ENCODE assay signal across 18 cellular contexts in genomic region chr17:57962441-57963148, GRCh38. TPM values are rescaled to one million over a fixed set of nuclear protein-coding genes. Genes with fewer than 3 reads are reported as not detected.
DNase-seq lines count a peak whose midpoint lies in the region; ATAC-seq, FAIRE-seq and TF ChIP-seq lines count a peak whose summit lies in the region.
"Had no signal": no experiment of that assay in that cellular context is flagged by ENCODE, and none has a peak within 500 bp of the region (broad histone marks: within the 10 kb centered on the region; RNA-seq: fewer than 3 reads in every experiment).

No MANE protein-coding gene starts in this region.

- 77% methylated on average over 7 of the region's 7 CpGs for WGBS in SK-N-SH (ENCODE audit: low lambda C conversion rate)
- 90% methylated on average over 7 of the region's 7 CpGs; no CpG with 5 or more reads in 1 of the 2 experiments for WGBS in H1 (ENCODE audit: extremely low coverage in 1 of 2, insufficient coverage in 1 of 2, insufficient read length in 1 of 2, insufficient replicate concordance in 2 of 2, low coverage in 1 of 2, low lambda C conversion rate in 2 of 2, missing lambda C conversion rate in 1 of 2), 2 experiments

- H3K4me3 Mint-ChIP-seq in neural crest cell, result peak overlapping the region; percentile 6
- H3K4me3 Mint-ChIP-seq: CD4-positive, CD25-positive, alpha-beta regulatory T cell; H9 had no signal

- H3K4me1 ChIP-seq in SK-N-SH (ENCODE audit: control insufficient read depth in 1 of 2, insufficient read depth in 2 of 2, low read depth in 1 of 2, low read length in 1 of 2) (no peaks in the 10 kb centered on the region), H1 (replicated peaks in 1 of 4; ENCODE audit: control insufficient read depth in 3 of 4, insufficient read depth in 4 of 4, low read length in 3 of 4) (peaks cover 0 to 4% (median 0%) of the 10 kb centered on the region in 4 experiments; a peak in 2 of 7 replicates), vagina (no peaks in the 10 kb centered on the region)

- POLR2A ChIA-PET in SK-N-SH (lab: Yijun Ruan, JAX) (no interaction called here), H1 (lab: Charles Lee; ENCODE audit: partially characterized antibody) (interaction anchor here (0.9 to 1.7 kb wide), 3 partner anchors 10 to 100 kb away, joined by 3 read pairs; no protein-coding TSS in a partner anchor)

- H4K8ac ChIP-seq in H1 (ENCODE audit: extremely low read depth, insufficient read depth, low read length), result no peak overlapping the region

- H3F3A ChIP-seq in SK-N-SH (replicated peaks; ENCODE audit: insufficient read depth), result peaks cover 6% of the 10 kb centered on the region

- H3K79me2 ChIP-seq in SK-N-SH (ENCODE audit: insufficient read depth) (no peaks in the 10 kb centered on the region), H1 (ENCODE audit: control insufficient read depth in 1 of 2, insufficient read depth in 2 of 2, low read length in 2 of 2) (no peaks in the 10 kb centered on the region)

- H3K18ac ChIP-seq in H1 (ENCODE audit: extremely low read depth, low read length), result no peak overlapping the region

- H2BK12ac ChIP-seq in H1 (ENCODE audit: low read depth, low read length), result no peak overlapping the region

- peaks cover 2% of the 10 kb centered on the region for H3K36me3 Mint-ChIP-seq in neural crest cell (ENCODE audit: low read depth)
- H3K36me3 Mint-ChIP-seq: CD4-positive, CD25-positive, alpha-beta regulatory T cell had no signal

- H2AFZ ChIP-seq in SK-N-SH (ENCODE audit: low read depth), result no peak overlapping the region
- H2AFZ ChIP-seq in H1 (ENCODE audit: low read length), result no peak overlapping the region

- TF ChIP-seq RAD21 in SK-N-SH (IDR thresholded peaks at IDR 0.05; ENCODE audit: low read length) (no peak), H1 (IDR thresholded peaks at IDR 0.05 in 1 of 2, conservative IDR thresholded peaks at IDR 0.05 in 1 of 2; ENCODE audit: low read depth in 2 of 2, low read length in 2 of 2) (no peak)

- H3K4me2 ChIP-seq in SK-N-SH (no peak overlapping the region), H1 (ENCODE audit: insufficient read depth in 1 of 2, low read depth in 2 of 2, low read length in 2 of 2) (no peak overlapping the region)

- DNase-seq in SK-N-SH (no peak), H1 (ENCODE audit: low read depth in 1 of 2, low spot score in 2 of 2) (peak in 1 of 2 experiments; percentile 32), neural crest cell (ENCODE audit: low read depth, low spot score) (no peak), vagina (ENCODE audit: extremely low spot score in 2 of 2) (peak; percentile 9 to 58), NCI-H2081 (lab: John Stamatoyannopoulos, UW) (no peak), COR-L47 (lab: John Stamatoyannopoulos, UW) (no peak)
- DNase-seq in stimulated activated CD4-positive, alpha-beta T cell treated with anti-CD3 and anti-CD28 coated beads, Interleukin-4, amount 100 ng/mL, for 4 hours, result no peak
- DNase-seq: CD4-positive, CD25-positive, alpha-beta regulatory T cell; H9; Karpas-422; NCI-H146; NCI-H2029 treated with DMSO at 0.1 percent for 48 hours had no signal

- TF ChIP-seq POLR2A in H1 (IDR thresholded peaks at IDR 0.05; ENCODE audit: control extremely low read depth in 1 of 2, low read depth in 2 of 2, low read length in 2 of 2) (no peak), vagina (IDR thresholded peaks at IDR 0.05) (no peak)

- H3K4me3 ChIP-seq in SK-N-SH (ENCODE audit: low read depth in 2 of 2, low read length in 1 of 2) (no peak overlapping the region), H1 (ENCODE audit: extremely low read depth in 1 of 4, insufficient read depth in 2 of 4, low read depth in 3 of 4, low read length in 4 of 4) (no peak overlapping the region), vagina (no peak overlapping the region)

- H3K9me3 Mint-ChIP-seq in neural crest cell, result no peaks in the 10 kb centered on the region
- H3K9me3 Mint-ChIP-seq: H9 had no signal

- no peak for FAIRE-seq in H1 (lab: Jason Lieb, UNC)
- FAIRE-seq: G401.6, RCC 7860 had no signal

- no peak for ATAC-seq in SK-N-SH treated with all-trans-retinoic acid at 6 μM for 48 hours
- ATAC-seq: Right ventricle myocardium inferior had no signal

- H3K79me1 ChIP-seq in H1 (ENCODE audit: low read depth, low read length), result no peaks in the 10 kb centered on the region

- no peaks in the 10 kb centered on the region for H3K27me3 Mint-ChIP-seq in neural crest cell (ENCODE audit: low read depth)

- H3K27me3 ChIP-seq in SK-N-SH (ENCODE audit: insufficient read depth), result no peaks in the 10 kb centered on the region
- peaks cover 0 to 2% (median 0%) of the 10 kb centered on the region in 4 experiments; a peak in 3 of 7 replicates for H3K27me3 ChIP-seq in H1 (replicated peaks in 1 of 4; ENCODE audit: control insufficient read depth in 3 of 4, extremely low read depth in 1 of 4, insufficient read depth in 3 of 4, low read length in 3 of 4)
- H3K27me3 ChIP-seq in vagina, result no peaks in the 10 kb centered on the region

- H3K36me3 ChIP-seq in SK-N-SH (replicated peaks in 1 of 2; ENCODE audit: control insufficient read depth in 1 of 2, insufficient read depth in 2 of 2, low read length in 1 of 2) (no peaks in the 10 kb centered on the region), H1 (ENCODE audit: control insufficient read depth in 2 of 4, insufficient read depth in 4 of 4, low read length in 3 of 4) (no peaks in the 10 kb centered on the region), vagina (no peaks in the 10 kb centered on the region)

- H3K4me1 Mint-ChIP-seq in neural crest cell, result peaks cover 34% of the 10 kb centered on the region

- no peak for TF ChIP-seq EP300 in SK-N-SH (IDR thresholded peaks at IDR 0.05; ENCODE audit: borderline replicate concordance in 1 of 2, low read depth in 1 of 2, low read length in 1 of 2)
- no peak for TF ChIP-seq EP300 in H1 (IDR thresholded peaks at IDR 0.05; ENCODE audit: borderline replicate concordance in 1 of 2, low read depth in 2 of 2, low read length in 2 of 2)

- H2AK5ac ChIP-seq in H1 (ENCODE audit: low read depth, low read length), result no peak overlapping the region

- no peaks in the 10 kb centered on the region for H3K23me2 ChIP-seq in H1 (ENCODE audit: low read depth, low read length)

- no peak overlapping the region for H3K4ac ChIP-seq in H1 (replicated peaks; ENCODE audit: insufficient read length, low read depth, low read length)

- H4K20me1 ChIP-seq in SK-N-SH (ENCODE audit: insufficient read depth) (no peaks in the 10 kb centered on the region), H1 (replicated peaks in 1 of 2; ENCODE audit: control insufficient read depth in 1 of 2, insufficient read depth in 2 of 2, low read length in 2 of 2) (no peaks in the 10 kb centered on the region)

- CTCF ChIA-PET in SK-N-SH (lab: Yijun Ruan, JAX), result interaction anchor here (0.9 to 3.5 kb wide), 3 partner anchors 9 to 70 kb away, joined by 3 to 14 read pairs (median 3); no protein-coding TSS in a partner anchor
- CTCF ChIA-PET in H1 (lab: Charles Lee; ENCODE audit: partially characterized antibody), result interaction anchor here (0.6 to 11.1 kb wide), 8 partner anchors 10 to 210 kb away, joined by 3 to 96 read pairs (median 3); no protein-coding TSS in a partner anchor

- TF ChIP-seq CTCF in SK-N-SH (IDR thresholded peaks at IDR 0.05) (no peak), H1 (IDR thresholded peaks at IDR 0.05; ENCODE audit: control extremely low read depth in 1 of 3, insufficient read depth in 1 of 3, low read depth in 1 of 3, low read length in 3 of 3) (no peak), neural crest cell (conservative IDR thresholded peaks at IDR 0.05) (no peak), vagina (IDR thresholded peaks at IDR 0.05) (no peak)

- no peak overlapping the region for H3K27ac ChIP-seq in SK-N-SH (ENCODE audit: low read depth in 2 of 2, low read length in 1 of 2)
- H3K27ac ChIP-seq in H1 (ENCODE audit: low read depth, low read length), result no peak overlapping the region
- H3K27ac ChIP-seq in vagina, result no peak overlapping the region
- H3K27ac ChIP-seq: 22Rv1 had no signal

- no peak overlapping the region for H2BK5ac ChIP-seq in H1 (ENCODE audit: low read depth, low read length)

- H3K27ac Mint-ChIP-seq in neural crest cell (ENCODE audit: unreplicated experiment), result no peak overlapping the region
- H3K27ac Mint-ChIP-seq: H9 had no signal

- H3K9ac ChIP-seq in SK-N-SH (no peak overlapping the region), H1 (replicated peaks in 1 of 4; ENCODE audit: extremely low read depth in 1 of 4, low read depth in 3 of 4, low read length in 3 of 4) (no peak overlapping the region)

- no peak overlapping the region for H2BK20ac ChIP-seq in H1 (ENCODE audit: low read length)

- H3K9me3 ChIP-seq in SK-N-SH (no peaks in the 10 kb centered on the region), H1 (ENCODE audit: insufficient read depth in 2 of 2, low read depth in 1 of 2, low read length in 1 of 2) (no peaks in the 10 kb centered on the region), vagina (no peaks in the 10 kb centered on the region)
- H3K9me3 ChIP-seq: Caco-2 had no signal

- intact Hi-C loops in vagina (cut with DNase I), result no loop called here

- H3K56ac ChIP-seq in H1 (replicated peaks; ENCODE audit: insufficient read length, low read depth, low read length), result no peak overlapping the region

- H2BK120ac ChIP-seq in H1 (replicated peaks; ENCODE audit: low read depth, low read length), result no peak overlapping the region

- 0 out of 2 replicates have a peak overlapping the region, but pooled peaks have one; percentile 89 for H2BK15ac ChIP-seq in H1 (ENCODE audit: low read length)

- H4K91ac ChIP-seq in H1 (replicated peaks; ENCODE audit: insufficient read length, low read length), result no peak overlapping the region

- H3K23ac ChIP-seq in H1 (ENCODE audit: insufficient read length), result no peak overlapping the region

- H3K14ac ChIP-seq in H1 (ENCODE audit: insufficient read length), result no peak overlapping the region

- H4K5ac ChIP-seq in H1 (ENCODE audit: insufficient read length, low read depth, low read length), result no peak overlapping the region

- no peaks in the 10 kb centered on the region for H3K9me2 ChIP-seq in SK-N-SH

RNA-seq across cellular contexts. Expression of gene CUEDC1, which starts 7.4 kb away (rescaled TPM):
- polyA plus RNA-seq in SK-N-SH (2012; rRNA removed) (50.3 and 58.9 TPM in 2 replicates), H1 (2011; rRNA removed) (4.0 and 6.7 TPM in 2 replicates)
- 25.4 and 31.6 TPM in 2 replicates for polyA plus RNA-seq in SK-N-SH (2012; cell fraction: cytosol; rRNA removed)
- polyA plus RNA-seq in SK-N-SH (2012; cell fraction: nucleus; rRNA removed), result 207 and 306 TPM in 2 replicates
- 7.8 and 10.7 TPM in 2 replicates for total RNA-seq in H1 (2021; fragmentation: NEBNext Ultra II Directional; extraction: Animal tissue kit (Norgen Biotek cat#: 25700))
- polyA plus RNA-seq in H1 (2011; cell fraction: cytosol; rRNA removed), result 5.2 TPM
- 12.0 TPM for polyA plus RNA-seq in H1 (2011; cell fraction: nucleus; rRNA removed)
- 3.4 to 9.6 TPM (median 7.3 TPM) in 4 replicates for polyA plus RNA-seq in H1 (2012, experiment 1 of 2)
- 4.9 TPM for polyA plus RNA-seq in H1 (2012, experiment 2 of 2)
- polyA plus RNA-seq in H1 (2013, experiment 1 of 2), result 5.8 TPM
- 5.8 TPM for polyA plus RNA-seq in H1 (2013, experiment 2 of 2)
- polyA minus RNA-seq in H1 (2011; rRNA and poly(A)+ RNA removed), result 4.1 and 5.1 TPM in 2 replicates
- polyA minus RNA-seq in H1 (2011; cell fraction: cytosol; rRNA and poly(A)+ RNA removed), result 2.2 TPM
- polyA minus RNA-seq in H1 (2011; cell fraction: nucleus; rRNA and poly(A)+ RNA removed), result 4.1 TPM
- total RNA-seq in neural crest cell (73.7 and 86.9 TPM in 2 replicates), vagina (28.7 TPM)
- total RNA-seq: CD4-positive, CD25-positive, alpha-beta regulatory T cell had no signal
- polyA plus RNA-seq: CD4-positive, CD25-positive, alpha-beta regulatory T cell had no signal

RNA-seq across cellular contexts. Expression of gene VEZF1, which starts 25.5 kb away (rescaled TPM):
- polyA plus RNA-seq in SK-N-SH (2012; rRNA removed), result 35.1 and 43.0 TPM in 2 replicates
- 42.9 and 43.3 TPM in 2 replicates for polyA plus RNA-seq in SK-N-SH (2012; cell fraction: cytosol; rRNA removed)
- polyA plus RNA-seq in SK-N-SH (2012; cell fraction: nucleus; rRNA removed), result 27.8 and 49.4 TPM in 2 replicates
- total RNA-seq in H1 (2021; fragmentation: NEBNext Ultra II Directional; extraction: Animal tissue kit (Norgen Biotek cat#: 25700)), result 56.7 and 61.9 TPM in 2 replicates
- polyA plus RNA-seq in H1 (2011; rRNA removed), result 21.5 and 28.9 TPM in 2 replicates
- 25.3 TPM for polyA plus RNA-seq in H1 (2011; cell fraction: cytosol; rRNA removed)
- 29.8 TPM for polyA plus RNA-seq in H1 (2011; cell fraction: nucleus; rRNA removed)
- polyA plus RNA-seq in H1 (2012, experiment 1 of 2), result 33.3 to 43.5 TPM (median 39.8 TPM) in 4 replicates
- 5.7 TPM for polyA plus RNA-seq in H1 (2012, experiment 2 of 2)
- 39.2 TPM for polyA plus RNA-seq in H1 (2013, experiment 1 of 2)
- 38.4 TPM for polyA plus RNA-seq in H1 (2013, experiment 2 of 2)
- polyA minus RNA-seq in H1 (2011; rRNA and poly(A)+ RNA removed), result 81.4 and 108 TPM in 2 replicates
- 35.6 TPM for polyA minus RNA-seq in H1 (2011; cell fraction: cytosol; rRNA and poly(A)+ RNA removed)
- polyA minus RNA-seq in H1 (2011; cell fraction: nucleus; rRNA and poly(A)+ RNA removed), result 51.1 TPM
- total RNA-seq in neural crest cell, result 139 and 142 TPM in 2 replicates
- total RNA-seq in vagina, result 86.2 TPM

RNA-seq across cellular contexts. Expression of gene SRSF1, which starts 44.5 kb away (rescaled TPM):
- polyA plus RNA-seq in SK-N-SH (2012; rRNA removed), result 248 and 291 TPM in 2 replicates
- 162 and 163 TPM in 2 replicates for polyA plus RNA-seq in SK-N-SH (2012; cell fraction: cytosol; rRNA removed)
- 1,134 and 1,547 TPM in 2 replicates for polyA plus RNA-seq in SK-N-SH (2012; cell fraction: nucleus; rRNA removed)
- total RNA-seq in H1 (2021; fragmentation: NEBNext Ultra II Directional; extraction: Animal tissue kit (Norgen Biotek cat#: 25700)), result 429 and 433 TPM in 2 replicates
- polyA plus RNA-seq in H1 (2011; rRNA removed), result 149 and 300 TPM in 2 replicates
- polyA plus RNA-seq in H1 (2011; cell fraction: cytosol; rRNA removed), result 280 TPM
- 773 TPM for polyA plus RNA-seq in H1 (2011; cell fraction: nucleus; rRNA removed)
- 330 to 434 TPM (median 366 TPM) in 4 replicates for polyA plus RNA-seq in H1 (2012, experiment 1 of 2)
- polyA plus RNA-seq in H1 (2012, experiment 2 of 2), result 60.0 TPM
- 237 TPM for polyA plus RNA-seq in H1 (2013, experiment 1 of 2)
- polyA plus RNA-seq in H1 (2013, experiment 2 of 2), result 241 TPM
- 349 and 397 TPM in 2 replicates for polyA minus RNA-seq in H1 (2011; rRNA and poly(A)+ RNA removed)
- 389 TPM for polyA minus RNA-seq in H1 (2011; cell fraction: cytosol; rRNA and poly(A)+ RNA removed)
- 594 TPM for polyA minus RNA-seq in H1 (2011; cell fraction: nucleus; rRNA and poly(A)+ RNA removed)
- 548 and 554 TPM in 2 replicates for total RNA-seq in neural crest cell
- total RNA-seq in vagina, result 155 TPM

Comparison
In these comparisons a context has a peak if more than half of its experiments do, and no peak if none do; other contexts are left out.
1. DNase-seq: peak in vagina (2 of 2); none in SK-N-SH (single experiment), neural crest cell (single experiment), NCI-H2081 (0 of 2), stimulated activated CD4-positive, alpha-beta T cell treated with anti-CD3 and anti-CD28 coated beads, Interleukin-4, amount 100 ng/mL, for 4 hours (0 of 2) and COR-L47 (single experiment).